In genomic region chr2:96033997-96034396, GRCh38 we compare ENCODE assay signal across 10 cellular contexts. TPM values are rescaled to one million over a fixed set of nuclear protein-coding genes. Genes with fewer than 3 reads are reported as not detected.
DNase-seq lines count a peak whose midpoint lies in the region; ATAC-seq, FAIRE-seq and TF ChIP-seq lines count a peak whose summit lies in the region.
"Not testable (repeated sequence)": the region's sequence is repeated elsewhere in the genome, so short reads cannot be mapped to it uniquely, and the experiment has no call there.
"Had no signal": no experiment of that assay in that cellular context is flagged by ENCODE, and none has a peak within 500 bp of the region (broad histone marks: within the 10 kb centered on the region; RNA-seq: fewer than 3 reads in every experiment).

No MANE protein-coding gene starts in this region.

- FAIRE-seq in RCC 7860 (lab: Jason Lieb, UNC) (peak; percentile 70), frontal cortex (lab: Jason Lieb, UNC) (peak; percentile 87)

- H3K36me3 ChIP-seq in HCT116 (ENCODE audit: control insufficient read depth in 1 of 2, insufficient read depth in 2 of 2, low read length in 2 of 2); body of pancreas (replicated peaks in 1 of 2; ENCODE audit: insufficient read depth in 1 of 2, low read depth in 2 of 2): not testable (repeated sequence)

- not testable (repeated sequence) for H3K27ac ChIP-seq in CD4-positive, alpha-beta T cell (ENCODE audit: low read depth, low read length); HCT116 (ENCODE audit: low read depth, low read length); body of pancreas

- peak; percentile 60 for ATAC-seq in CD4-positive, alpha-beta T cell (ENCODE audit: poor library complexity)
- ATAC-seq in HCT116 (peak; percentile 37), body of pancreas (peak; percentile 30), memory B cell (ENCODE audit: low read depth) (peak; percentile 27)
- ATAC-seq in activated CD8-positive, alpha-beta T cell treated with anti-CD3 and anti-CD28 coated beads, Interleukin-2, amount 10 ng/mL, durations not matched to agents 7 days and 5 days, result peak; percentile 40
- ATAC-seq in stimulated activated naive B cell treated with anti-CD40 and anti-IgM and Interleukin-4, amounts not matched to agents 10 μg/mL and 1 μg/mL and 100 μg/mL, for 72 hours (replicated peaks), result peak; percentile 34 to 46

- not testable (repeated sequence) for TF ChIP-seq POLR2A in HCT116 (IDR thresholded peaks at IDR 0.05; ENCODE audit: borderline replicate concordance, extremely low read depth, insufficient read depth, insufficient read length); body of pancreas (IDR thresholded peaks at IDR 0.05)

- not testable (repeated sequence) for H3K4me2 ChIP-seq in HCT116 (ENCODE audit: low read length)

- not testable (repeated sequence) for TF ChIP-seq CTCF in CD4-positive, alpha-beta T cell (IDR thresholded peaks at IDR 0.05); HCT116 (IDR thresholded peaks at IDR 0.05 in 2 of 3, conservative IDR thresholded peaks at IDR 0.05 in 1 of 3; ENCODE audit: borderline replicate concordance in 1 of 3, insufficient read depth in 1 of 3, low read depth in 2 of 3, low read length in 2 of 3); body of pancreas (IDR thresholded peaks at IDR 0.05)

- not testable (repeated sequence) for H3K36me3 Mint-ChIP-seq in CD4-positive, alpha-beta T cell (ENCODE audit: low read depth); activated CD8-positive, alpha-beta T cell treated with anti-CD3 and anti-CD28 coated beads, Interleukin-2, amount 10 ng/mL, durations not matched to agents 7 days and 5 days (ENCODE audit: low read depth); memory B cell; stimulated activated naive B cell treated with anti-CD40 and anti-IgM and Interleukin-4, amounts not matched to agents 10 μg/mL and 1 μg/mL and 100 μg/mL, for 72 hours

- not testable (repeated sequence) for H3K9me3 ChIP-seq in CD4-positive, alpha-beta T cell (ENCODE audit: control insufficient read depth, low read length); HCT116 (ENCODE audit: control insufficient read depth in 1 of 2, insufficient read depth in 1 of 2, low read depth in 1 of 2, low read length in 2 of 2); body of pancreas

- not testable (repeated sequence) for TF ChIP-seq RAD21 in HCT116 (IDR thresholded peaks at IDR 0.05; ENCODE audit: low read depth)

- not testable (repeated sequence) for H3K4me3 ChIP-seq in HCT116 (replicated peaks in 1 of 2; ENCODE audit: low read depth in 1 of 2, low read length in 2 of 2); body of pancreas

- 0% methylated on average over 1 of the region's 9 CpGs for WGBS in body of pancreas, 2 donors

- H3K4me1 Mint-ChIP-seq in CD4-positive, alpha-beta T cell (ENCODE audit: low read depth); activated CD8-positive, alpha-beta T cell treated with anti-CD3 and anti-CD28 coated beads, Interleukin-2, amount 10 ng/mL, durations not matched to agents 7 days and 5 days (ENCODE audit: low read depth); memory B cell; stimulated activated naive B cell treated with anti-CD40 and anti-IgM and Interleukin-4, amounts not matched to agents 10 μg/mL and 1 μg/mL and 100 μg/mL, for 72 hours: not testable (repeated sequence)

- H3K4me1 ChIP-seq in HCT116 (ENCODE audit: control insufficient read depth in 1 of 2, insufficient read depth in 2 of 2, low read length in 2 of 2); body of pancreas: not testable (repeated sequence)

- DNase-seq in CD4-positive, alpha-beta T cell; HCT116 (ENCODE audit: low read depth, low spot score); RCC 7860 (ENCODE audit: low spot score); activated CD8-positive, alpha-beta T cell treated with anti-CD3 and anti-CD28 coated beads, Interleukin-2, amount 10 ng/mL, durations not matched to agents 7 days and 5 days; body of pancreas; frontal cortex (ENCODE audit: low spot score in 2 of 2); memory B cell (ENCODE audit: low spot score in 2 of 2); stimulated activated naive B cell treated with anti-CD40 and anti-IgM and Interleukin-4, amounts not matched to agents 10 μg/mL and 1 μg/mL and 100 μg/mL, for 72 hours: not testable (repeated sequence)

- H3K4me3 Mint-ChIP-seq in CD4-positive, alpha-beta T cell; activated CD8-positive, alpha-beta T cell treated with anti-CD3 and anti-CD28 coated beads, Interleukin-2, amount 10 ng/mL, durations not matched to agents 7 days and 5 days; memory B cell; stimulated activated naive B cell treated with anti-CD40 and anti-IgM and Interleukin-4, amounts not matched to agents 10 μg/mL and 1 μg/mL and 100 μg/mL, for 72 hours: not testable (repeated sequence)

- not testable (repeated sequence) for BruUV-seq in HCT116 (replicated peaks; lab: Mats Ljungman, UMichigan)

- H3K9ac ChIP-seq in HCT116 (ENCODE audit: low read length), result not testable (repeated sequence)

- not testable (repeated sequence) for H3K27me3 ChIP-seq in CD4-positive, alpha-beta T cell (ENCODE audit: control insufficient read depth, insufficient read depth, low read length); HCT116 (ENCODE audit: insufficient read depth, low read length); body of pancreas

- CTCF ChIA-PET in CD4-positive, alpha-beta T cell (lab: Charles Lee); HCT116 (lab: Charles Lee); activated CD8-positive, alpha-beta T cell treated with anti-CD3 and anti-CD28 coated beads, Interleukin-2, amount 10 ng/mL, durations not matched to agents 7 days and 5 days (lab: Charles Lee): not testable (repeated sequence)

- intact Hi-C loops in CD4-positive, alpha-beta T cell (cut with DNase I, micrococcal nuclease); HCT116 (cut with micrococcal nuclease); body of pancreas (cut with DNase I): not testable (repeated sequence)

- RAD21 ChIA-PET in HCT116 (lab: Charles Lee; ENCODE audit: low non-redundant PET in 1 of 2, low total read pairs in 2 of 2, uncharacterized antibody in 2 of 2, unreplicated experiment in 2 of 2), result not testable (repeated sequence)

- not testable (repeated sequence) for H3K27me3 Mint-ChIP-seq in CD4-positive, alpha-beta T cell; activated CD8-positive, alpha-beta T cell treated with anti-CD3 and anti-CD28 coated beads, Interleukin-2, amount 10 ng/mL, durations not matched to agents 7 days and 5 days (ENCODE audit: low read depth); memory B cell; stimulated activated naive B cell treated with anti-CD40 and anti-IgM and Interleukin-4, amounts not matched to agents 10 μg/mL and 1 μg/mL and 100 μg/mL, for 72 hours

- POLR2A ChIA-PET in CD4-positive, alpha-beta T cell (lab: Charles Lee); HCT116 (lab: Charles Lee); activated CD8-positive, alpha-beta T cell treated with anti-CD3 and anti-CD28 coated beads, Interleukin-2, amount 10 ng/mL, durations not matched to agents 7 days and 5 days (lab: Charles Lee): not testable (repeated sequence)

- H3K9me2 ChIP-seq in HCT116 (ENCODE audit: insufficient read depth), result not testable (repeated sequence)

- not testable (repeated sequence) for H2AFZ ChIP-seq in HCT116 (ENCODE audit: low read depth, low read length, poor library complexity, severe bottlenecking)

- not testable (repeated sequence) for H4K20me1 ChIP-seq in HCT116 (ENCODE audit: insufficient read depth)

- H3K9me3 Mint-ChIP-seq in CD4-positive, alpha-beta T cell; activated CD8-positive, alpha-beta T cell treated with anti-CD3 and anti-CD28 coated beads, Interleukin-2, amount 10 ng/mL, durations not matched to agents 7 days and 5 days (ENCODE audit: insufficient read depth); memory B cell; stimulated activated naive B cell treated with anti-CD40 and anti-IgM and Interleukin-4, amounts not matched to agents 10 μg/mL and 1 μg/mL and 100 μg/mL, for 72 hours: not testable (repeated sequence)

- not testable (repeated sequence) for H3K79me2 ChIP-seq in HCT116 (ENCODE audit: insufficient read depth, low read length)

- not testable (repeated sequence) for H3K27ac Mint-ChIP-seq in CD4-positive, alpha-beta T cell; activated CD8-positive, alpha-beta T cell treated with anti-CD3 and anti-CD28 coated beads, Interleukin-2, amount 10 ng/mL, durations not matched to agents 7 days and 5 days; memory B cell; stimulated activated naive B cell treated with anti-CD40 and anti-IgM and Interleukin-4, amounts not matched to agents 10 μg/mL and 1 μg/mL and 100 μg/mL, for 72 hours

RNA-seq across cellular contexts. Expression of gene GPAT2, which starts 0.7 kb away (rescaled TPM):
- 1 to 10 TPM; 1.3 to 2.0 TPM for total RNA-seq in CD4-positive, alpha-beta T cell
- total RNA-seq in HCT116 (2021; ENCODE audit: unreplicated experiment), result 54.2 TPM
- 32.2 and 38.1 TPM in 2 replicates for polyA plus RNA-seq in HCT116 (2012)
- 1 to 10 TPM; 4.3 to 4.5 TPM for total RNA-seq in activated CD8-positive, alpha-beta T cell treated with anti-CD3 and anti-CD28 coated beads, Interleukin-2, amount 10 ng/mL, durations not matched to agents 7 days and 5 days
- 1 to 10 TPM; 1.6 to 2.0 TPM for total RNA-seq in body of pancreas
- 2.0 TPM for total RNA-seq in frontal cortex
- total RNA-seq: Daoy, G401 had no signal

RNA-seq across cellular contexts. Expression of gene ANKRD36C, which starts 42.4 kb away (rescaled TPM):
- 10 to 100 TPM; 74.0 to 78.3 TPM for total RNA-seq in CD4-positive, alpha-beta T cell
- total RNA-seq in HCT116 (2021; ENCODE audit: unreplicated experiment), result 17.7 TPM
- 2.4 and 3.6 TPM in 2 replicates for polyA plus RNA-seq in HCT116 (2012)
- total RNA-seq in activated CD8-positive, alpha-beta T cell treated with anti-CD3 and anti-CD28 coated beads, Interleukin-2, amount 10 ng/mL, durations not matched to agents 7 days and 5 days, result 10 to 100 TPM; 87.5 to 95.1 TPM
- 10 to 100 TPM; 46.7 to 62.6 TPM for total RNA-seq in body of pancreas
- total RNA-seq in frontal cortex, result 277 TPM

Comparison
In these comparisons a context has a peak if more than half of its experiments do, and no peak if none do; other contexts are left out.
1. RNA of gene GPAT2, which starts 0.7 kb away (total RNA-seq): 54.2 TPM in HCT116 (single experiment); 4.3 to 4.5 TPM in activated CD8-positive, alpha-beta T cell treated with anti-CD3 and anti-CD28 coated beads, Interleukin-2, amount 10 ng/mL, durations not matched to agents 7 days and 5 days, 2.0 TPM in frontal cortex (single experiment), 1.3 to 2.0 TPM in CD4-positive, alpha-beta T cell and 1.6 to 2.0 TPM in body of pancreas; every median in the first group is over 10 times any median in the second.
2. Peak in every context shown above with its lines, with median percentiles within 50 percentile points of each other: ATAC-seq.